ENCODE assay signal across 18 cellular contexts in the genomic region with DNA sequence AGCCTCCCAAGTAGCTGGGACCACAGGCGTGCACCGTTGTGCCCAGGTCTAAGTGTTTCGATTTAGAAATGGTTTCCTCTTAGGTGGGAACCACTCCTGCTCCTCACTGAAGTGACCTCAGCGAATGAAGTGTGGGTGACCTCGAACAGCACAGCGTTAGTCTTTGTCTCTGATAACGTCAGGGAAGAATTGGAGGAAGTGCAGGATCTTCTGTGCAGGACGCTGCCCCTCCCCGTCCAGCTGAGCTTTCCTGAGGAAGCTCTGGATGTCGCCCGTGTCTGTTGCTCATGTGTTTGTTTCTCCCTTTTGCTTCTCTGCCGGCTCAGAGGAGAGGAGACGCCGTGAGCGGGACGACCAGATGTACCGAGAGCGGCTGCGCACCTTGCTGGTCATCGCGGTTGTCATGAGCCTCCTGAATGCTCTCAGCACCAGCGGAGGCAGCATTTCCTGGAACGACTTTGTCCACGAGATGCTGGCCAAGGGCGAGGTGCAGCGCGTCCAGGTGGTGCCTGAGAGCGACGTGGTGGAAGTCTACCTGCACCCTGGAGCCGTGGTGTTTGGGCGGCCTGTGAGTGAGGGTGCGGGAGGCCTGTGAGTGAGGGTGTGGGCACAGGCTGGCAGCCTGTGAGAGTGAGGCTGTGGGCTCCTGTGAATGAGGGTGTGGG. TPM values are rescaled to one million over a fixed set of nuclear protein-coding genes. Genes with fewer than 3 reads are reported as not detected.
DNase-seq lines count a peak whose midpoint lies in the region; ATAC-seq and TF ChIP-seq lines count a peak whose summit lies in the region.
"Had no signal": no experiment of that assay in that cellular context is flagged by ENCODE, and none has a peak within 500 bp of the region (broad histone marks: within the 10 kb centered on the region; RNA-seq: fewer than 3 reads in every experiment).

No MANE protein-coding gene starts in this region.

- H3K36me3 ChIP-seq in left ventricle myocardium inferior (peaks cover 93% of the 10 kb centered on the region), right lobe of liver (peaks cover 0 to 57% (median 15%) of the 10 kb centered on the region in 4 donors), gastrocnemius medialis (peaks cover 0 to 61% of the 10 kb centered on the region in 2 donors), suprapubic skin (peaks cover 87% of the 10 kb centered on the region)

- H3K4me1 ChIP-seq in left ventricle myocardium inferior (peaks cover 31% of the 10 kb centered on the region), right lobe of liver (no peaks in the 10 kb centered on the region), gastrocnemius medialis (peaks cover 14 to 17% of the 10 kb centered on the region in 2 donors), suprapubic skin (no peaks in the 10 kb centered on the region)

- TF ChIP-seq POLR2A in right lobe of liver (IDR thresholded peaks at IDR 0.05) (no peak), gastrocnemius medialis (IDR thresholded peaks at IDR 0.05) (no peak), suprapubic skin (IDR thresholded peaks at IDR 0.05) (no peak)

- no peak overlapping the region for H3K4me3 Mint-ChIP-seq in activated T-helper 1 cell treated with anti-CD3 and anti-CD28 coated beads, Interleukin-12 subunit alpha, Interleukin-12 subunit beta, Interleukin-2, Interleukin-4 antibody, amounts not matched to agents 30 ng/mL and 10 ng/mL and 1 ng/mL, durations not matched to agents 14 hours and 24 hours and 36 hours
- no peak overlapping the region for H3K4me3 Mint-ChIP-seq in activated naive CD4-positive, alpha-beta T cell treated with anti-CD3 and anti-CD28 coated beads for 36 hours

- H3K4me3 ChIP-seq in left ventricle myocardium inferior (peak overlapping the region; percentile 47), right lobe of liver (no peak overlapping the region), gastrocnemius medialis (no peak overlapping the region), suprapubic skin (no peak overlapping the region)
- H3K4me3 ChIP-seq: K562 had no signal

- TF ChIP-seq CTCF in left ventricle myocardium inferior (IDR thresholded peaks at IDR 0.05; ENCODE audit: borderline replicate concordance): no peak
- no peak for TF ChIP-seq CTCF in right lobe of liver (IDR thresholded peaks at IDR 0.05)
- no peak for TF ChIP-seq CTCF in gastrocnemius medialis (IDR thresholded peaks at IDR 0.05 in 4 of 5, conservative IDR thresholded peaks at IDR 0.05 in 1 of 5)
- TF ChIP-seq CTCF in suprapubic skin (IDR thresholded peaks at IDR 0.05): no peak

- ATAC-seq in right lobe of liver: peak; percentile 65 to 83 (median 74)
- ATAC-seq in gastrocnemius medialis: no peak
- no peak for ATAC-seq in HG02981 (IDR thresholded peaks at IDR 0.05; ENCODE audit: unreplicated experiment)
- ATAC-seq: K562, PC-3 had no signal

- H3K27me3 ChIP-seq in left ventricle myocardium inferior (ENCODE audit: low read depth): no peaks in the 10 kb centered on the region
- no peaks in the 10 kb centered on the region for H3K27me3 ChIP-seq in right lobe of liver
- no peaks in the 10 kb centered on the region for H3K27me3 ChIP-seq in gastrocnemius medialis
- no peaks in the 10 kb centered on the region for H3K27me3 ChIP-seq in suprapubic skin

- intact Hi-C loops in activated T-helper 1 cell treated with anti-CD3 and anti-CD28 coated beads, Interleukin-12 subunit alpha, Interleukin-12 subunit beta, Interleukin-2, Interleukin-4 antibody, amounts not matched to agents 30 ng/mL and 10 ng/mL and 1 ng/mL, durations not matched to agents 14 hours and 24 hours and 36 hours (cut with micrococcal nuclease): no loop called here
- intact Hi-C loops in left ventricle myocardium inferior (cut with micrococcal nuclease): no loop called here
- intact Hi-C loops in right lobe of liver (cut with DNase I): no loop called here
- intact Hi-C loops in gastrocnemius medialis (cut with DNase I; ENCODE audit: low total_unique reads): no loop called here
- intact Hi-C loops in activated naive CD4-positive, alpha-beta T cell treated with anti-CD3 and anti-CD28 coated beads for 36 hours (cut with micrococcal nuclease): no loop called here

- in situ Hi-C loops in gastrocnemius medialis (cut with MboI; ENCODE audit: low sequenced_read_pairs in 4 of 4): loop anchor here in 2 of 4 donors (25.0 kb wide), 2 partner anchors 187 to 287 kb away; no protein-coding TSS in a partner anchor

- H3K27ac ChIP-seq in left ventricle myocardium inferior (replicated peaks) (peak overlapping the region; percentile 85), right lobe of liver (no peak overlapping the region), gastrocnemius medialis (peak overlapping the region in 3 of 4 donors; percentile 79 to 89 (median 86)), suprapubic skin (no peak overlapping the region)

- no peak for TF ChIP-seq EP300 in suprapubic skin (IDR thresholded peaks at IDR 0.05)

- no peaks in the 10 kb centered on the region for H3K4me1 Mint-ChIP-seq in activated T-helper 1 cell treated with anti-CD3 and anti-CD28 coated beads, Interleukin-12 subunit alpha, Interleukin-12 subunit beta, Interleukin-2, Interleukin-4 antibody, amounts not matched to agents 30 ng/mL and 10 ng/mL and 1 ng/mL, durations not matched to agents 14 hours and 24 hours and 36 hours (ENCODE audit: low read depth)
- peaks cover 2% of the 10 kb centered on the region for H3K4me1 Mint-ChIP-seq in activated naive CD4-positive, alpha-beta T cell treated with anti-CD3 and anti-CD28 coated beads for 36 hours (ENCODE audit: low read depth)

- H3K27ac Mint-ChIP-seq in activated T-helper 1 cell treated with anti-CD3 and anti-CD28 coated beads, Interleukin-12 subunit alpha, Interleukin-12 subunit beta, Interleukin-2, Interleukin-4 antibody, amounts not matched to agents 30 ng/mL and 10 ng/mL and 1 ng/mL, durations not matched to agents 14 hours and 24 hours and 36 hours: peak overlapping the region; percentile 23
- H3K27ac Mint-ChIP-seq in activated naive CD4-positive, alpha-beta T cell treated with anti-CD3 and anti-CD28 coated beads for 36 hours: no peak overlapping the region

- peaks cover 32% of the 10 kb centered on the region for H3K36me3 Mint-ChIP-seq in activated T-helper 1 cell treated with anti-CD3 and anti-CD28 coated beads, Interleukin-12 subunit alpha, Interleukin-12 subunit beta, Interleukin-2, Interleukin-4 antibody, amounts not matched to agents 30 ng/mL and 10 ng/mL and 1 ng/mL, durations not matched to agents 14 hours and 24 hours and 36 hours (ENCODE audit: low read depth)
- H3K36me3 Mint-ChIP-seq in activated naive CD4-positive, alpha-beta T cell treated with anti-CD3 and anti-CD28 coated beads for 36 hours (ENCODE audit: low read depth): peaks cover 28% of the 10 kb centered on the region

- H3K9me3 ChIP-seq in left ventricle myocardium inferior (replicated peaks): no peaks in the 10 kb centered on the region
- no peaks in the 10 kb centered on the region for H3K9me3 ChIP-seq in right lobe of liver
- H3K9me3 ChIP-seq in gastrocnemius medialis: no peaks in the 10 kb centered on the region
- no peaks in the 10 kb centered on the region for H3K9me3 ChIP-seq in suprapubic skin

- no peaks in the 10 kb centered on the region for H3K9me3 Mint-ChIP-seq in activated T-helper 1 cell treated with anti-CD3 and anti-CD28 coated beads, Interleukin-12 subunit alpha, Interleukin-12 subunit beta, Interleukin-2, Interleukin-4 antibody, amounts not matched to agents 30 ng/mL and 10 ng/mL and 1 ng/mL, durations not matched to agents 14 hours and 24 hours and 36 hours
- no peaks in the 10 kb centered on the region for H3K9me3 Mint-ChIP-seq in activated naive CD4-positive, alpha-beta T cell treated with anti-CD3 and anti-CD28 coated beads for 36 hours

- no peaks in the 10 kb centered on the region for H3K27me3 Mint-ChIP-seq in activated T-helper 1 cell treated with anti-CD3 and anti-CD28 coated beads, Interleukin-12 subunit alpha, Interleukin-12 subunit beta, Interleukin-2, Interleukin-4 antibody, amounts not matched to agents 30 ng/mL and 10 ng/mL and 1 ng/mL, durations not matched to agents 14 hours and 24 hours and 36 hours (ENCODE audit: insufficient read depth)
- no peaks in the 10 kb centered on the region for H3K27me3 Mint-ChIP-seq in activated naive CD4-positive, alpha-beta T cell treated with anti-CD3 and anti-CD28 coated beads for 36 hours (ENCODE audit: low read depth)

- no peak for DNase-seq in activated T-helper 1 cell treated with anti-CD3 and anti-CD28 coated beads, Interleukin-12 subunit alpha, Interleukin-12 subunit beta, Interleukin-2, Interleukin-4 antibody, amounts not matched to agents 30 ng/mL and 10 ng/mL and 1 ng/mL, durations not matched to agents 14 hours and 24 hours and 36 hours (ENCODE audit: low spot score)
- no peak for DNase-seq in left ventricle myocardium inferior
- DNase-seq in right lobe of liver: no peak
- DNase-seq in gastrocnemius medialis: no peak
- no peak for DNase-seq in suprapubic skin (ENCODE audit: low spot score in 2 of 2)
- DNase-seq in activated naive CD4-positive, alpha-beta T cell treated with anti-CD3 and anti-CD28 coated beads for 36 hours: no peak
- DNase-seq: C1 segment of cervical spinal cord, MV-4-11, NCI-H1417, NCI-H187, NCI-H2107, NCI-H2227 treated with DMSO at 0.1 percent for 48 hours, NCI-H524, NCI-H82, PC-3, RPMI8226 had no signal

- CTCF ChIA-PET in activated naive CD4-positive, alpha-beta T cell treated with anti-CD3 and anti-CD28 coated beads for 36 hours (lab: Charles Lee): interaction anchor here (0.6 kb wide), 1 partner anchor 185 kb away, joined by 3 read pairs; no protein-coding TSS in a partner anchor

- 91% methylated on average over 13 of the region's 32 CpGs for WGBS in right lobe of liver (ENCODE audit: insufficient coverage, low coverage, low lambda C conversion rate, missing lambda C conversion rate)
- WGBS in suprapubic skin: 86% methylated on average over 30 of the region's 32 CpGs

RNA-seq across cellular contexts. Expression of gene SPG7, which starts 15.6 kb away (rescaled TPM):
- total RNA-seq in activated T-helper 1 cell treated with anti-CD3 and anti-CD28 coated beads, Interleukin-12 subunit alpha, Interleukin-12 subunit beta, Interleukin-2, Interleukin-4 antibody, amounts not matched to agents 30 ng/mL and 10 ng/mL and 1 ng/mL, durations not matched to agents 14 hours and 24 hours and 36 hours: 106 and 112 TPM in 2 replicates
- total RNA-seq in left ventricle myocardium inferior: 104 TPM
- total RNA-seq in right lobe of liver: 10 to 100 TPM; 44.0 to 70.5 (median 57.0) TPM
- total RNA-seq in gastrocnemius medialis: 100 to 1,000 TPM in 2 of 4 donors, 10 to 100 TPM in 2; 67.7 to 117 (median 100.0) TPM
- total RNA-seq in suprapubic skin: 100 to 1,000 TPM; 131 to 324 (median 144) TPM
- 10 to 100 TPM; 62.4 to 67.7 TPM for total RNA-seq in activated naive CD4-positive, alpha-beta T cell treated with anti-CD3 and anti-CD28 coated beads for 36 hours

RNA-seq across cellular contexts. Expression of gene ANKRD11, which starts 33.5 kb away (rescaled TPM):
- 176 and 179 TPM in 2 replicates for total RNA-seq in activated T-helper 1 cell treated with anti-CD3 and anti-CD28 coated beads, Interleukin-12 subunit alpha, Interleukin-12 subunit beta, Interleukin-2, Interleukin-4 antibody, amounts not matched to agents 30 ng/mL and 10 ng/mL and 1 ng/mL, durations not matched to agents 14 hours and 24 hours and 36 hours
- total RNA-seq in left ventricle myocardium inferior (63.8 TPM), right lobe of liver (10 to 100 TPM; 26.2 to 65.8 (median 41.6) TPM), gastrocnemius medialis (10 to 100 TPM; 26.0 to 77.0 (median 55.0) TPM), suprapubic skin (100 to 1,000 TPM in 3 of 4 donors, 10 to 100 TPM in 1; 85.4 to 212 (median 127) TPM)
- 100 to 1,000 TPM; 174 to 177 TPM for total RNA-seq in activated naive CD4-positive, alpha-beta T cell treated with anti-CD3 and anti-CD28 coated beads for 36 hours

RNA-seq across cellular contexts. Expression of gene RPL13, which starts 36.7 kb away (rescaled TPM):
- 2,076 and 2,133 TPM in 2 replicates for total RNA-seq in activated T-helper 1 cell treated with anti-CD3 and anti-CD28 coated beads, Interleukin-12 subunit alpha, Interleukin-12 subunit beta, Interleukin-2, Interleukin-4 antibody, amounts not matched to agents 30 ng/mL and 10 ng/mL and 1 ng/mL, durations not matched to agents 14 hours and 24 hours and 36 hours
- total RNA-seq in left ventricle myocardium inferior (1,030 TPM), right lobe of liver (1,000 to 10,000 TPM in 2 of 6 experiments, 100 to 1,000 TPM in 4; 684 to 2,810 (median 731) TPM), gastrocnemius medialis (1,000 to 10,000 TPM; 4,295 to 5,889 (median 4,806) TPM), suprapubic skin (1,000 to 10,000 TPM; 4,033 to 9,308 (median 7,964) TPM)
- total RNA-seq in activated naive CD4-positive, alpha-beta T cell treated with anti-CD3 and anti-CD28 coated beads for 36 hours: 1,000 to 10,000 TPM; 3,875 to 3,899 TPM

RNA-seq across cellular contexts. Expression of gene CPNE7, which starts 51.7 kb away (rescaled TPM):
- total RNA-seq in activated T-helper 1 cell treated with anti-CD3 and anti-CD28 coated beads, Interleukin-12 subunit alpha, Interleukin-12 subunit beta, Interleukin-2, Interleukin-4 antibody, amounts not matched to agents 30 ng/mL and 10 ng/mL and 1 ng/mL, durations not matched to agents 14 hours and 24 hours and 36 hours: 32.2 and 35.2 TPM in 2 replicates
- total RNA-seq in left ventricle myocardium inferior (not detected), right lobe of liver (1 to 10 TPM in 2 of 6 experiments, under 1 TPM in 4; 0.33 to 3.7 (median 0.77) TPM), gastrocnemius medialis (not detected), suprapubic skin (10 to 100 TPM in 1 of 4 donors, 1 to 10 TPM in 1, under 1 TPM in 1, not detected in 1; 0.51 to 12.9 (median 2.9) TPM)
- 1 to 10 TPM; 6.4 to 9.0 TPM for total RNA-seq in activated naive CD4-positive, alpha-beta T cell treated with anti-CD3 and anti-CD28 coated beads for 36 hours

Comparison
In these comparisons a context has a peak if more than half of its experiments do, and no peak if none do; other contexts are left out.
1. H3K27ac ChIP-seq: peak in left ventricle myocardium inferior (single experiment) and gastrocnemius medialis (3 of 4); none in right lobe of liver (0 of 3) and suprapubic skin (single experiment).
2. ATAC-seq: peak in right lobe of liver (4 of 4); none in gastrocnemius medialis (0 of 2) and HG02981 (single experiment).